Comparison of ENCODE assay signal across 15 cellular contexts in genomic region chr16:50567651-50568050, GRCh38.
"Had no signal": no experiment of that assay in that cellular context is flagged by ENCODE, and none has a peak within 500 bp of the region (broad histone marks: within the 10 kb centered on the region; RNA-seq: fewer than 3 reads in every experiment).

No MANE protein-coding gene starts in this region.

- H3K27me3 ChIP-seq: colonic mucosa, transverse colon had no signal

- H3K27ac ChIP-seq: cardiac muscle cell, colonic mucosa, psoas muscle, transverse colon had no signal

- DNase-seq: activated CD4-positive, alpha-beta T cell treated with anti-CD3 and anti-CD28 coated beads, Interleukin-2, amount 50 U/mL, for 1 hour; activated naive CD4-positive, alpha-beta T cell treated with Interleukin-2 at 50 U/mL for 16 hours; colonic mucosa; foreskin fibroblast; head of caudate nucleus; kidney glomerular epithelial cell; psoas muscle; SK-N-SH; stimulated activated CD4-positive, alpha-beta T cell treated with anti-CD3 and anti-CD28 coated beads, Interleukin-4, amount 100 ng/mL, for 1 hour; stimulated activated naive B cell treated with anti-CD40 and anti-IgM and Interleukin-4, amounts not matched to agents 10 μg/mL and 1 μg/mL and 100 μg/mL, for 72 hours; T-cell; T-helper 9 cell; transverse colon had no signal

- H3K36me3 ChIP-seq: cardiac muscle cell, colonic mucosa, transverse colon had no signal

- H3K9me3 ChIP-seq: colonic mucosa, psoas muscle, SK-N-SH, transverse colon had no signal

- H3K4me1 ChIP-seq: colonic mucosa, psoas muscle had no signal

- H3K4me3 ChIP-seq: cardiac muscle cell, colonic mucosa, psoas muscle, transverse colon had no signal

- ATAC-seq: activated CD4-positive, CD25-positive, alpha-beta regulatory T cell treated with anti-CD3 and anti-CD28 coated beads, Interleukin-2, amount 50 U/mL, for 24 hours; psoas muscle; stimulated activated naive B cell treated with anti-CD40 and anti-IgM and Interleukin-4, amounts not matched to agents 10 μg/mL and 1 μg/mL and 100 μg/mL, for 72 hours; T-cell had no signal

- H3K9ac ChIP-seq: SK-N-SH had no signal

- H3K4me2 ChIP-seq: SK-N-SH had no signal

- H3K9me2 ChIP-seq: SK-N-SH had no signal
